In the genomic region with DNA sequence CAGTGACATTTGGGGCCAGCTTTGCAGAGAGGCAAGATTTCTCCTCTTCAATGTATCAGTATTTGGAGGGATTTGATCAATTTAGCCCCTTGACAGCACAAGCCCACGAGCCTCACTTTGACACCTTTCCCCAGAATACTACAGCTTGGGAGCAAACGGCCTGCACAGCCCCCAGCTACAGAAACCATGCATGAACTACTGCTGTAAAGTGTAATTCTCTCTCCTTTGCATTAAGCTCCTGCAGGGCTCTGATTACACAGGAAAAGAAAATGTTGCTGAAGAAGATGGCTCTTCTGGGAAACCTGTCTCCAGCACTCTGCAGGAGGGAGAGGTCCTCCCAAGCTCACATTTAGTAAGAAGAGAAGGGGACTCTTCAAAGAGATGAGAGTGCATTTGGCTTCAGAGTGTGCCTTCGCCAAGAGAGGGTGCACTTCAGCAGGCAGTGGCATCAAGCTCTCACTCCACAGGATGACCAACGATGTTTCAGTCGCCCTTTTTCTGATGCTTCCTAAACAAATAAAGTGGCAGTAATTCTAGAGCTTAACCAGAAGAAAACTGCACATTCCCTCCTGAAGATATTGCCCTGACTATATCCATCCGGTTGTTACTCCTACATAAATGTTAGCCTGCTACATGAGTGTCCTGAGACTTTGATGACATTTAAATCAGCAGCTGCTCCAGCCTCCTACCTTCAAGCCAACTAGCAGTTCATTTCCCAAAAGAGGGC, we compare ENCODE assay signal across 9 cellular contexts.
DNase-seq lines count a peak whose midpoint lies in the region; ATAC-seq and TF ChIP-seq lines count a peak whose summit lies in the region.
"Had no signal": no experiment of that assay in that cellular context is flagged by ENCODE, and none has a peak within 500 bp of the region (broad histone marks: within the 10 kb centered on the region; RNA-seq: fewer than 3 reads in every experiment).

No MANE protein-coding gene starts in this region.

- peaks cover 5 to 34% (median 23%) of the 10 kb centered on the region in 10 experiments; a peak in 19 of 20 replicates for H3K4me1 ChIP-seq in BLaER1 treated with 17β-estradiol and CSF1 and Interleukin-3, amounts not matched to agents 10 nM and 100 nM
- no peaks in the 10 kb centered on the region for H3K4me1 ChIP-seq in H9 (ENCODE audit: insufficient read depth, low read length)

- no peak overlapping the region for H4K5ac ChIP-seq in H9 (ENCODE audit: insufficient read length, low read depth, low read length)

- no peak overlapping the region for H3K18ac ChIP-seq in H9 (ENCODE audit: insufficient read length, low read depth, low read length)

- no peak overlapping the region for H4K91ac ChIP-seq in H9 (ENCODE audit: insufficient read length, low read depth, low read length)

- H3K27me3 ChIP-seq in BLaER1 treated with 17β-estradiol and CSF1 and Interleukin-3, amounts not matched to agents 10 nM and 100 nM: no peaks in the 10 kb centered on the region
- H3K27me3 ChIP-seq in H9 (ENCODE audit: insufficient read depth, low read length) (no peaks in the 10 kb centered on the region), WERI-Rb-1 (ENCODE audit: insufficient read depth, low read depth, severe bottlenecking) (no peaks in the 10 kb centered on the region)

- no peak overlapping the region for H2BK20ac ChIP-seq in H9 (ENCODE audit: low read depth, low read length, poor library complexity, severe bottlenecking)

- H4K20me1 ChIP-seq in BLaER1 treated with 17β-estradiol and CSF1 and Interleukin-3, amounts not matched to agents 10 nM and 100 nM: no peaks in the 10 kb centered on the region
- H4K20me1 ChIP-seq in H9 (ENCODE audit: control insufficient read depth, insufficient read depth, insufficient read length): no peaks in the 10 kb centered on the region

- H3K4me2 ChIP-seq in BLaER1 treated with 17β-estradiol and CSF1 and Interleukin-3, amounts not matched to agents 10 nM and 100 nM: peak overlapping the region in 9 of 11 experiments; percentile 2 to 47 (median 15); a peak in 10 of 22 replicates
- no peak overlapping the region for H3K4me2 ChIP-seq in H9 (ENCODE audit: insufficient read depth, insufficient read length, low read length)

- no peak for DNase-seq in H9
- DNase-seq in WERI-Rb-1: peak; percentile 25
- no peak for DNase-seq in Right ventricle myocardium superior
- DNase-seq in stimulated activated effector memory CD8-positive, alpha-beta T cell treated with anti-CD3 and anti-CD28 coated beads, Interleukin-12 subunit alpha, Interleukin-12 subunit beta, amount 100 ng/mL, for 72 hours (ENCODE audit: low spot score in 2 of 2): no peak
- no peak for DNase-seq in NCI-H1930 (lab: John Stamatoyannopoulos, UW)
- no peak for DNase-seq in T-helper 9 cell
- no peak for DNase-seq in ecto neural progenitor cell (ENCODE audit: low spot score)

- H3K27me3 Mint-ChIP-seq in H9 (ENCODE audit: low read depth): no peaks in the 10 kb centered on the region; the same call in 1 of the 2 replicates
- H3K27me3 Mint-ChIP-seq: IgD-negative memory B cell had no signal

- H3K4me1 Mint-ChIP-seq in H9: peaks cover 18 to 19% of the 10 kb centered on the region in 2 experiments
- H3K4me1 Mint-ChIP-seq in stimulated activated effector memory CD8-positive, alpha-beta T cell treated with anti-CD3 and anti-CD28 coated beads, Interleukin-12 subunit alpha, Interleukin-12 subunit beta, amount 100 ng/mL, for 72 hours: peaks cover 79% of the 10 kb centered on the region

- no peaks in the 10 kb centered on the region for H3K79me1 ChIP-seq in H9 (ENCODE audit: insufficient read depth, low read depth, low read length, poor library complexity, severe bottlenecking)

- H3K56ac ChIP-seq in H9 (ENCODE audit: insufficient read length, low read depth, low read length): no peak overlapping the region

- H3K4me3 Mint-ChIP-seq in H9: no peak overlapping the region
- no peak overlapping the region for H3K4me3 Mint-ChIP-seq in stimulated activated effector memory CD8-positive, alpha-beta T cell treated with anti-CD3 and anti-CD28 coated beads, Interleukin-12 subunit alpha, Interleukin-12 subunit beta, amount 100 ng/mL, for 72 hours

- no CpG with 5 or more reads among the region's 6 CpGs for WGBS in H9 (ENCODE audit: extremely low coverage, insufficient read length, low lambda C conversion rate)

- H3K23me2 ChIP-seq in H9 (ENCODE audit: insufficient read length, low read depth, low read length, poor library complexity, severe bottlenecking): no peaks in the 10 kb centered on the region

- peak overlapping the region in 8 of 11 experiments; percentile 5 to 41 (median 17); a peak in 7 of 22 replicates for H3K27ac ChIP-seq in BLaER1 treated with 17β-estradiol and CSF1 and Interleukin-3, amounts not matched to agents 10 nM and 100 nM
- H3K27ac ChIP-seq in H9 (ENCODE audit: insufficient read length, low read depth, low read length) (no peak overlapping the region), WERI-Rb-1 (no peak overlapping the region)

- no peak overlapping the region for H3K27ac Mint-ChIP-seq in H9
- peak overlapping the region; percentile 70 for H3K27ac Mint-ChIP-seq in stimulated activated effector memory CD8-positive, alpha-beta T cell treated with anti-CD3 and anti-CD28 coated beads, Interleukin-12 subunit alpha, Interleukin-12 subunit beta, amount 100 ng/mL, for 72 hours
- H3K27ac Mint-ChIP-seq: IgD-negative memory B cell had no signal

- H3K9me3 Mint-ChIP-seq in H9: peaks cover under 1 to 5% of the 10 kb centered on the region in 2 experiments
- H3K9me3 Mint-ChIP-seq in stimulated activated effector memory CD8-positive, alpha-beta T cell treated with anti-CD3 and anti-CD28 coated beads, Interleukin-12 subunit alpha, Interleukin-12 subunit beta, amount 100 ng/mL, for 72 hours: peaks cover 7% of the 10 kb centered on the region

- peaks cover 15 to 30% (median 18%) of the 10 kb centered on the region in 11 experiments for H3K9me3 ChIP-seq in BLaER1 treated with 17β-estradiol and CSF1 and Interleukin-3, amounts not matched to agents 10 nM and 100 nM (replicated peaks in 1 of 11)
- H3K9me3 ChIP-seq in H9 (ENCODE audit: control insufficient read depth, low read depth, low read length): no peaks in the 10 kb centered on the region
- H3K9me3 ChIP-seq in WERI-Rb-1 (ENCODE audit: severe bottlenecking): no peaks in the 10 kb centered on the region

- H2BK5ac ChIP-seq in H9 (ENCODE audit: insufficient read length, low read length): no peak overlapping the region

- intact Hi-C loops in Right ventricle myocardium superior (cut with DNase I): no loop called here

- no peak overlapping the region for H3T11ph ChIP-seq in H9 (ENCODE audit: low read length)

- no peak overlapping the region for H2BK15ac ChIP-seq in H9 (ENCODE audit: low read depth, low read length)

- no peaks in the 10 kb centered on the region for H3K79me2 ChIP-seq in H9 (ENCODE audit: insufficient read depth, low read length)

- H3K36me3 ChIP-seq in BLaER1 treated with 17β-estradiol and CSF1 and Interleukin-3, amounts not matched to agents 10 nM and 100 nM: 0 out of 22 replicates have a peak, but pooled peaks cover 0 to 6% (median 0%) of the 10 kb centered on the region in 11 experiments
- no peaks in the 10 kb centered on the region for H3K36me3 ChIP-seq in WERI-Rb-1

- H3K14ac ChIP-seq in H9 (ENCODE audit: insufficient read depth, low read length): no peak overlapping the region

- H2AFZ ChIP-seq in H9 (ENCODE audit: low read length): no peak overlapping the region

- ATAC-seq in Right ventricle myocardium superior (ENCODE audit: poor library complexity): peak; percentile 83
- ATAC-seq in stimulated activated effector memory CD8-positive, alpha-beta T cell treated with anti-CD3 and anti-CD28 coated beads, Interleukin-12 subunit alpha, Interleukin-12 subunit beta, amount 100 ng/mL, for 72 hours: peak; percentile 61

- no peak overlapping the region for H3K4me3 ChIP-seq in BLaER1 treated with 17β-estradiol and CSF1 and Interleukin-3, amounts not matched to agents 10 nM and 100 nM
- no peak overlapping the region for H3K4me3 ChIP-seq in WERI-Rb-1 (ENCODE audit: low read depth, low read length)

- H2BK12ac ChIP-seq in H9 (ENCODE audit: insufficient read length, low read depth, low read length): no peak overlapping the region

- H2AK5ac ChIP-seq in H9 (ENCODE audit: insufficient read length, low read length): no peak overlapping the region

- H3K9ac ChIP-seq in BLaER1 treated with 17β-estradiol and CSF1 and Interleukin-3, amounts not matched to agents 10 nM and 100 nM: peak overlapping the region in 4 of 11 experiments; percentile 3 to 54 (median 16); a peak in 2 of 22 replicates
- H3K9ac ChIP-seq in H9 (ENCODE audit: extremely low read depth, insufficient read length, low read length): no peak overlapping the region

- H3K23ac ChIP-seq in H9 (ENCODE audit: insufficient read length, low read depth, low read length): no peak overlapping the region

- TF ChIP-seq CTCF in H9 (conservative IDR thresholded peaks at IDR 0.05) (peak; percentile 48; the same call in 2 of the 3 replicates), WERI-Rb-1 (IDR thresholded peaks at IDR 0.05; ENCODE audit: low read depth, low read length) (peak; percentile 73)

- H4K8ac ChIP-seq in H9 (replicated peaks; ENCODE audit: insufficient read length, low read depth, low read length): no peak overlapping the region

- H2BK120ac ChIP-seq in H9 (ENCODE audit: low read depth, low read length, poor library complexity, severe bottlenecking): no peak overlapping the region

- no peak overlapping the region for H3K4ac ChIP-seq in H9 (ENCODE audit: low read depth, low read length)

- H3K36me3 Mint-ChIP-seq in H9 (ENCODE audit: insufficient read depth in 1 of 3, low read depth in 3 of 3): no peaks in the 10 kb centered on the region; a peak in 2 of 7 replicates
- H3K36me3 Mint-ChIP-seq in stimulated activated effector memory CD8-positive, alpha-beta T cell treated with anti-CD3 and anti-CD28 coated beads, Interleukin-12 subunit alpha, Interleukin-12 subunit beta, amount 100 ng/mL, for 72 hours: no peaks in the 10 kb centered on the region
- H3K36me3 Mint-ChIP-seq: IgD-negative memory B cell had no signal

Comparison
In these comparisons a context has a peak if more than half of its experiments do, and no peak if none do; other contexts are left out.
1. H3K27ac ChIP-seq: peak in BLaER1 treated with 17β-estradiol and CSF1 and Interleukin-3, amounts not matched to agents 10 nM and 100 nM (8 of 11); none in H9 (single experiment) and WERI-Rb-1 (single experiment).